Comparison of ENCODE assay signal across 11 cellular contexts in the genomic region with DNA sequence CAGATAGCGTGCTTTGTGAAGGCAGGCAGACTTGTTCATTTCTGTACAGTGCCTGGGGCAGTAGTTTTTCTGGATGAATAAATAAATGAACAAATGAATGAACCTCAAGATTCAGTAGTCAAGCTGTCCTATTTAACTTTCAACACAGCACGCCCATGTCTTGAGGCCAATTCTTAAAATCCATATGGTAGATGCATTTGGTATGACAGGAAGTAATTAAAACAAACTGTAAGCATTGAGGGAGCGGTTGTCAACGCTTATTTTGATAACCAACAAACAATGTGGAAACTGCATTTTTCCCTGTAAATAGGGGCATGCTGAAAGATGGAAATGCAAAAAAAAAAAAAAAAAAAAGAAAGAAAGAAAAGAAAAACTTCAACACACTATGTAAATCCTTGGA.
"Had no signal": no experiment of that assay in that cellular context is flagged by ENCODE, and none has a peak within 500 bp of the region (broad histone marks: within the 10 kb centered on the region; RNA-seq: fewer than 3 reads in every experiment).

No MANE protein-coding gene starts in this region.

- H3K27ac ChIP-seq: gastrocnemius medialis, heart right ventricle, upper lobe of right lung, WERI-Rb-1 had no signal

- ATAC-seq: mucosa of descending colon; naive thymus-derived CD8-positive, alpha-beta T cell had no signal

- H3K4me3 ChIP-seq: mucosa of descending colon had no signal

- H3K36me3 ChIP-seq: esophagus squamous epithelium, gastrocnemius medialis, heart right ventricle, upper lobe of right lung, WERI-Rb-1 had no signal

- H3K9me3 ChIP-seq: esophagus squamous epithelium, gastrocnemius medialis, heart right ventricle, mucosa of descending colon, upper lobe of right lung had no signal

- DNase-seq: activated CD4-positive, alpha-beta T cell treated with anti-CD3 and anti-CD28 coated beads, Interleukin-2, amount 50 U/mL, for 48 hours; activated naive CD4-positive, alpha-beta T cell treated with anti-CD3 and anti-CD28 coated beads, Interleukin-2, amount 10 ng/mL, durations not matched to agents 7 days and 5 days; activated T-cell treated with anti-CD3 and anti-CD28 coated beads, Interleukin-2, amount 50 U/mL, for 1 hour; esophagus squamous epithelium; gastrocnemius medialis; heart right ventricle; mucosa of descending colon; naive thymus-derived CD8-positive, alpha-beta T cell; posterior cingulate gyrus; upper lobe of right lung; WERI-Rb-1 had no signal
